In genomic region chr3:187738400-187739124, GRCh38 we compare ENCODE assay signal across 1 cellular context.
TF ChIP-seq lines count a peak whose summit lies in the region.

No MANE protein-coding gene starts in this region.

TF ChIP-seq in K562, 482 proteins besides CTCF, POLR2A, EP300 and RAD21 (continued from another document and continues in another):
- peak; percentile 56; the same call in 1 of the 2 replicates for TF ChIP-seq TOE1 (IDR thresholded peaks at IDR 0.05; ENCODE audit: borderline replicate concordance)
- TF ChIP-seq TOE1 (CRISPR knock-in tag; IDR thresholded peaks at IDR 0.05; ENCODE audit: borderline replicate concordance, low read depth), result no peak
- no peak for TF ChIP-seq HDAC1 (IDR thresholded peaks at IDR 0.05)
- TF ChIP-seq, protein P1, sequence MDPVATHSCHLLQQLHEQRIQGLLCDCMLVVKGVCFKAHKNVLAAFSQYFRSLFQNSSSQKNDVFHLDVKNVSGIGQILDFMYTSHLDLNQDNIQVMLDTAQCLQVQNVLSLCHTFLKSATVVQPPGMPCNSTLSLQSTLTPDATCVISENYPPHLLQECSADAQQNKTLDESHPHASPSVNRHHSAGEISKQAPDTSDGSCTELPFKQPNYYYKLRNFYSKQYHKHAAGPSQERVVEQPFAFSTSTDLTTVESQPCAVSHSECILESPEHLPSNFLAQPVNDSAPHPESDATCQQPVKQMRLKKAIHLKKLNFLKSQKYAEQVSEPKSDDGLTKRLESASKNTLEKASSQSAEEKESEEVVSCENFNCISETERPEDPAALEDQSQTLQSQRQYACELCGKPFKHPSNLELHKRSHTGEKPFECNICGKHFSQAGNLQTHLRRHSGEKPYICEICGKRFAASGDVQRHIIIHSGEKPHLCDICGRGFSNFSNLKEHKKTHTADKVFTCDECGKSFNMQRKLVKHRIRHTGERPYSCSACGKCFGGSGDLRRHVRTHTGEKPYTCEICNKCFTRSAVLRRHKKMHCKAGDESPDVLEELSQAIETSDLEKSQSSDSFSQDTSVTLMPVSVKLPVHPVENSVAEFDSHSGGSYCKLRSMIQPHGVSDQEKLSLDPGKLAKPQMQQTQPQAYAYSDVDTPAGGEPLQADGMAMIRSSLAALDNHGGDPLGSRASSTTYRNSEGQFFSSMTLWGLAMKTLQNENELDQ (CRISPR knock-in tag; IDR thresholded peaks at IDR 0.05; ENCODE audit: borderline replicate concordance), result no peak
- TF ChIP-seq SRF (CRISPR knock-in tag; IDR thresholded peaks at IDR 0.05), result peak in 1 of 2 experiments; percentile 89; a peak in 2 of 4 replicates
- TF ChIP-seq, protein P2, sequence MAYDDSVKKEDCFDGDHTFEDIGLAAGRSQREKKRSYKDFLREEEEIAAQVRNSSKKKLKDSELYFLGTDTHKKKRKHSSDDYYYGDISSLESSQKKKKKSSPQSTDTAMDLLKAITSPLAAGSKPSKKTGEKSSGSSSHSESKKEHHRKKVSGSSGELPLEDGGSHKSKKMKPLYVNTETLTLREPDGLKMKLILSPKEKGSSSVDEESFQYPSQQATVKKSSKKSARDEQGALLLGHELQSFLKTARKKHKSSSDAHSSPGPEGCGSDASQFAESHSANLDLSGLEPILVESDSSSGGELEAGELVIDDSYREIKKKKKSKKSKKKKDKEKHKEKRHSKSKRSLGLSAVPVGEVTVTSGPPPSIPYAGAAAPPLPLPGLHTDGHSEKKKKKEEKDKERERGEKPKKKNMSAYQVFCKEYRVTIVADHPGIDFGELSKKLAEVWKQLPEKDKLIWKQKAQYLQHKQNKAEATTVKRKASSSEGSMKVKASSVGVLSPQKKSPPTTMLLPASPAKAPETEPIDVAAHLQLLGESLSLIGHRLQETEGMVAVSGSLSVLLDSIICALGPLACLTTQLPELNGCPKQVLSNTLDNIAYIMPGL (CRISPR knock-in tag; IDR thresholded peaks at IDR 0.05), result no peak
- TF ChIP-seq ZNF512 (tag; IDR thresholded peaks at IDR 0.05), result peak; percentile 89
- peak; percentile 37; the same call in 1 of the 2 replicates for TF ChIP-seq RB1 (IDR thresholded peaks at IDR 0.05; ENCODE audit: low read depth)
- TF ChIP-seq ATF7 (IDR thresholded peaks at IDR 0.05), result 0 out of 2 replicates have a peak, but pooled peaks have one; percentile 31
- TF ChIP-seq ARID2 (IDR thresholded peaks at IDR 0.05), result no peak
- no peak for TF ChIP-seq ZNF717 (CRISPR knock-in tag; IDR thresholded peaks at IDR 0.05)
- TF ChIP-seq NFATC3 (IDR thresholded peaks at IDR 0.05), result no peak
- peak; percentile 23; the same call in 1 of the 2 replicates for TF ChIP-seq PHF8 (IDR thresholded peaks at IDR 0.05; ENCODE audit: borderline replicate concordance, low read length)
- no peak for TF ChIP-seq ATF1 (CRISPR knock-in tag; IDR thresholded peaks at IDR 0.05)
- peak; percentile 71; the same call in 1 of the 2 replicates for TF ChIP-seq ATF1 (tag; IDR thresholded peaks at IDR 0.05)
- TF ChIP-seq ZC3H8 (IDR thresholded peaks at IDR 0.05), result no peak
- peak; percentile 81; the same call in 1 of the 2 replicates for TF ChIP-seq ZBTB33 (CRISPR knock-in tag; IDR thresholded peaks at IDR 0.05)
- no peak for TF ChIP-seq HNRNPUL1 (IDR thresholded peaks at IDR 0.05; ENCODE audit: low read length)
- peak; percentile 22 for TF ChIP-seq HNRNPLL (IDR thresholded peaks at IDR 0.05; ENCODE audit: low read depth, low read length, poor library complexity, severe bottlenecking)
- TF ChIP-seq ZKSCAN1 (IDR thresholded peaks at IDR 0.05; ENCODE audit: low read depth, low read length), result no peak
- TF ChIP-seq MAZ (CRISPR knock-in tag; conservative IDR thresholded peaks at IDR 0.05 in 1 of 2, IDR thresholded peaks at IDR 0.05 in 1 of 2), result peak; percentile 23 to 80; a peak in 1 of 4 replicates
- 0 out of 2 replicates have a peak, but pooled peaks have one; percentile 22 for TF ChIP-seq AFF4 (CRISPR knock-in tag; IDR thresholded peaks at IDR 0.05)
- no peak for TF ChIP-seq ZNF436 (CRISPR knock-in tag; IDR thresholded peaks at IDR 0.05)
- peak; percentile 30; the same call in 1 of the 2 replicates for TF ChIP-seq CREM (IDR thresholded peaks at IDR 0.05; ENCODE audit: low read depth)
- no peak for TF ChIP-seq ELF4 (CRISPR knock-in tag; IDR thresholded peaks at IDR 0.05)
- no peak for TF ChIP-seq ZNF133 (CRISPR knock-in tag; IDR thresholded peaks at IDR 0.05)
- TF ChIP-seq, protein P3, sequence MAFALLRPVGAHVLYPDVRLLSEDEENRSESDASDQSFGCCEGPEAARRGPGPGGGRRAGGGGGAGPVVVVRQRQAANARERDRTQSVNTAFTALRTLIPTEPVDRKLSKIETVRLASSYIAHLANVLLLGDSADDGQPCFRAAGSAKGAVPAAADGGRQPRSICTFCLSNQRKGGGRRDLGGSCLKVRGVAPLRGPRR (CRISPR knock-in tag; IDR thresholded peaks at IDR 0.05), result no peak
- TF ChIP-seq CC2D1A (IDR thresholded peaks at IDR 0.05), result peak; percentile 40; the same call in 1 of the 2 replicates
- TF ChIP-seq ZNF639 (CRISPR knock-in tag; conservative IDR thresholded peaks at IDR 0.05 in 1 of 2, IDR thresholded peaks at IDR 0.05 in 1 of 2), result no peak
- 0 out of 2 replicates have a peak, but pooled peaks have one; percentile 20 for TF ChIP-seq RBFOX2 (IDR thresholded peaks at IDR 0.05; ENCODE audit: low read depth, low read length)
- no peak for TF ChIP-seq CHCHD3 (CRISPR knock-in tag; IDR thresholded peaks at IDR 0.05)
- TF ChIP-seq, protein P4, sequence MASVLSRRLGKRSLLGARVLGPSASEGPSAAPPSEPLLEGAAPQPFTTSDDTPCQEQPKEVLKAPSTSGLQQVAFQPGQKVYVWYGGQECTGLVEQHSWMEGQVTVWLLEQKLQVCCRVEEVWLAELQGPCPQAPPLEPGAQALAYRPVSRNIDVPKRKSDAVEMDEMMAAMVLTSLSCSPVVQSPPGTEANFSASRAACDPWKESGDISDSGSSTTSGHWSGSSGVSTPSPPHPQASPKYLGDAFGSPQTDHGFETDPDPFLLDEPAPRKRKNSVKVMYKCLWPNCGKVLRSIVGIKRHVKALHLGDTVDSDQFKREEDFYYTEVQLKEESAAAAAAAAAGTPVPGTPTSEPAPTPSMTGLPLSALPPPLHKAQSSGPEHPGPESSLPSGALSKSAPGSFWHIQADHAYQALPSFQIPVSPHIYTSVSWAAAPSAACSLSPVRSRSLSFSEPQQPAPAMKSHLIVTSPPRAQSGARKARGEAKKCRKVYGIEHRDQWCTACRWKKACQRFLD (CRISPR knock-in tag; IDR thresholded peaks at IDR 0.05), result peak; percentile 62; the same call in 1 of the 2 replicates
- TF ChIP-seq, protein P5, sequence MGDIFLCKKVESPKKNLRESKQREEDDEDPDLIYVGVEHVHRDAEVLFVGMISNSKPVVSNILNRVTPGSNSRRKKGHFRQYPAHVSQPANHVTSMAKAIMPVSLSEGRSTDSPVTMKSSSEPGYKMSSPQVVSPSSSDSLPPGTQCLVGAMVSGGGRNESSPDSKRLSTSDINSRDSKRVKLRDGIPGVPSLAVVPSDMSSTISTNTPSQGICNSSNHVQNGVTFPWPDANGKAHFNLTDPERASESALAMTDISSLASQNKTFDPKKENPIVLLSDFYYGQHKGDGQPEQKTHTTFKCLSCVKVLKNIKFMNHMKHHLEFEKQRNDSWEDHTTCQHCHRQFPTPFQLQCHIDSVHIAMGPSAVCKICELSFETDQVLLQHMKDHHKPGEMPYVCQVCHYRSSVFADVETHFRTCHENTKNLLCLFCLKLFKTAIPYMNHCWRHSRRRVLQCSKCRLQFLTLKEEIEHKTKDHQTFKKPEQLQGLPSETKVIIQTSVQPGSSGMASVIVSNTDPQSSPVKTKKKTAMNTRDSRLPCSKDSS (IDR thresholded peaks at IDR 0.05; ENCODE audit: low read depth, partially characterized antibody), result no peak
- no peak for TF ChIP-seq ZNF253 (CRISPR knock-in tag; conservative IDR thresholded peaks at IDR 0.05)
- peak; percentile 48 for TF ChIP-seq BRD9 (IDR thresholded peaks at IDR 0.05; ENCODE audit: low read depth, partially characterized antibody)
- no peak for TF ChIP-seq SMARCA4 (IDR thresholded peaks at IDR 0.05)
- TF ChIP-seq RBM22 (IDR thresholded peaks at IDR 0.05; ENCODE audit: low read depth, low read length, poor library complexity, severe bottlenecking), result no peak
- 0 out of 2 replicates have a peak, but pooled peaks have one; percentile 9 for TF ChIP-seq KLF16 (IDR thresholded peaks at IDR 0.05)
- TF ChIP-seq ZFX (CRISPR knock-in tag; IDR thresholded peaks at IDR 0.05), result no peak
- TF ChIP-seq, protein P6, sequence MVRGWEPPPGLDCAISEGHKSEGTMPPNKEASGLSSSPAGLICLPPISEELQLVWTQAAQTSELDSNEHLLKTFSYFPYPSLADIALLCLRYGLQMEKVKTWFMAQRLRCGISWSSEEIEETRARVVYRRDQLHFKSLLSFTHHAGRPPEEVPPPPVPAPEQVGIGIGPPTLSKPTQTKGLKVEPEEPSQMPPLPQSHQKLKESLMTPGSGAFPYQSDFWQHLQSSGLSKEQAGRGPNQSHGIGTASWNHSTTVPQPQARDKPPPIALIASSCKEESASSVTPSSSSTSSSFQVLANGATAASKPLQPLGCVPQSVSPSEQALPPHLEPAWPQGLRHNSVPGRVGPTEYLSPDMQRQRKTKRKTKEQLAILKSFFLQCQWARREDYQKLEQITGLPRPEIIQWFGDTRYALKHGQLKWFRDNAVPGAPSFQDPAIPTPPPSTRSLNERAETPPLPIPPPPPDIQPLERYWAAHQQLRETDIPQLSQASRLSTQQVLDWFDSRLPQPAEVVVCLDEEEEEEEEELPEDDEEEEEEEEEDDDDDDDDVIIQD (CRISPR knock-in tag; IDR thresholded peaks at IDR 0.05), result no peak
